ENCODE assay signal across 9 cellular contexts in the genomic region with DNA sequence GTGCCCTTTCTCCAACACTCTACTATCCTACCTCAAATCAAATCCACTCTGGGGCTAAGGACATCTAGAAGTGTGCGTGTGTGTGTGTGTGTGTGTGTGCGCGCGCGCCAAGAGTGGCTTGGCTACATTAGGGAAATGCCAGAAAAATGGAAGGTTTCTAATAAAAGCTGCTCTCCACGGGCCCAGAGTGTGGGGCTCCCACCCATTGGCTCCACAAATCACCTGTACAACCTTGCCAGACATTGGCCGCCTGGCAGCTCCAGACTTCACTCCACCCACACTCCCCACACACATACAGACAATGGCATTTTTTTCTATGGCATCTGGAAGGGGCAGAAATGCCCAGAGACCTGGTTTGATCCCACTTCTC. TPM values are rescaled to one million over a fixed set of nuclear protein-coding genes. Genes with fewer than 3 reads are reported as not detected.
DNase-seq lines count a peak whose midpoint lies in the region; ATAC-seq and TF ChIP-seq lines count a peak whose summit lies in the region.
"Had no signal": no experiment of that assay in that cellular context is flagged by ENCODE, and none has a peak within 500 bp of the region (broad histone marks: within the 10 kb centered on the region; RNA-seq: fewer than 3 reads in every experiment).

No MANE protein-coding gene starts in this region.

- peak overlapping the region; percentile 86 for H3K27ac ChIP-seq in ACC112 (ENCODE audit: low read depth, low read length)

- no peaks in the 10 kb centered on the region for H3K27me3 Mint-ChIP-seq in chondrocyte (ENCODE audit: low read depth)
- H3K27me3 Mint-ChIP-seq in naive thymus-derived CD8-positive, alpha-beta T cell = peaks cover 4 to 12% (median 6%) of the 10 kb centered on the region in 5 donors

- H2AFZ ChIP-seq in ACC112 (ENCODE audit: low read length, unreplicated experiment) = peak overlapping the region; percentile 98

- no peaks in the 10 kb centered on the region for H3K36me3 ChIP-seq in ACC112 (ENCODE audit: insufficient read depth, low read length)

- TF ChIP-seq EP300 in Ishikawa (IDR thresholded peaks at IDR 0.05; ENCODE audit: borderline replicate concordance) = no peak

- DNase-seq in chondrocyte (ENCODE audit: low spot score) (no peak), SKM-1 (lab: John Stamatoyannopoulos, UW; ENCODE audit: unreplicated experiment) (no peak)
- no peak for DNase-seq in naive thymus-derived CD8-positive, alpha-beta T cell
- DNase-seq: cerebellar nuclear complex had no signal

- no peak for TF ChIP-seq CTCF in chondrocyte (IDR thresholded peaks at IDR 0.05)

- H3K4me3 Mint-ChIP-seq in chondrocyte (ENCODE audit: unreplicated experiment) = peak overlapping the region; percentile 74
- peak overlapping the region; percentile 69 to 86 (median 81) for H3K4me3 Mint-ChIP-seq in naive thymus-derived CD8-positive, alpha-beta T cell

- H3K79me2 ChIP-seq in ACC112 (ENCODE audit: control insufficient read depth, insufficient read depth, low read length, unreplicated experiment) = no peaks in the 10 kb centered on the region

- H3K36me3 Mint-ChIP-seq in chondrocyte (ENCODE audit: low read depth) = no peaks in the 10 kb centered on the region
- H3K36me3 Mint-ChIP-seq in naive thymus-derived CD8-positive, alpha-beta T cell = no peaks in the 10 kb centered on the region

- H3K9me3 Mint-ChIP-seq in chondrocyte (ENCODE audit: low read depth) = no peaks in the 10 kb centered on the region
- no peaks in the 10 kb centered on the region for H3K9me3 Mint-ChIP-seq in naive thymus-derived CD8-positive, alpha-beta T cell

- peak in 1 of 2 donors; percentile 9 for ATAC-seq in naive thymus-derived CD8-positive, alpha-beta T cell
- ATAC-seq in GM18511 (IDR thresholded peaks at IDR 0.05; ENCODE audit: unreplicated experiment) (no peak), HG03442 (IDR thresholded peaks at IDR 0.05; ENCODE audit: unreplicated experiment) (no peak), HG03432 (IDR thresholded peaks at IDR 0.05; ENCODE audit: unreplicated experiment) (no peak)

- POLR2A ChIA-PET in naive thymus-derived CD8-positive, alpha-beta T cell (lab: Charles Lee) = interaction anchor here (0.6 to 1.5 kb wide), 2 partner anchors 34 to 48 kb away, joined by 3 read pairs; no protein-coding TSS in a partner anchor

- peaks cover 17% of the 10 kb centered on the region for H3K4me1 Mint-ChIP-seq in chondrocyte (ENCODE audit: low read depth)
- H3K4me1 Mint-ChIP-seq in naive thymus-derived CD8-positive, alpha-beta T cell = peaks cover 3 to 10% (median 9%) of the 10 kb centered on the region in 4 donors

- H3K27me3 ChIP-seq in ACC112 (ENCODE audit: insufficient read depth, low read length) = no peaks in the 10 kb centered on the region

- H3K27ac Mint-ChIP-seq in chondrocyte (ENCODE audit: unreplicated experiment) = peak overlapping the region; percentile 85
- H3K27ac Mint-ChIP-seq in naive thymus-derived CD8-positive, alpha-beta T cell = peak overlapping the region in 5 of 10 donors; percentile 5 to 64 (median 46)

- H3K4me3 ChIP-seq in ACC112 (ENCODE audit: low read depth, low read length) = peak overlapping the region; percentile 83

- TF ChIP-seq RAD21 in Ishikawa (IDR thresholded peaks at IDR 0.05; ENCODE audit: low read depth) = no peak

- peaks cover 6% of the 10 kb centered on the region for H3K4me1 ChIP-seq in ACC112 (ENCODE audit: control insufficient read depth, insufficient read depth, low read length, unreplicated experiment)

TF ChIP-seq in Ishikawa, 13 proteins besides CTCF, POLR2A, EP300 and RAD21:
- 0 out of 2 replicates have a peak, but pooled peaks have one; percentile 8 for TF ChIP-seq YY1 (IDR thresholded peaks at IDR 0.05; ENCODE audit: low read depth)
- TF ChIP-seq, protein P1, sequence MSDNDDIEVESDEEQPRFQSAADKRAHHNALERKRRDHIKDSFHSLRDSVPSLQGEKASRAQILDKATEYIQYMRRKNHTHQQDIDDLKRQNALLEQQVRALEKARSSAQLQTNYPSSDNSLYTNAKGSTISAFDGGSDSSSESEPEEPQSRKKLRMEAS (IDR thresholded peaks at IDR 0.05) = no peak

RNA-seq across cellular contexts. Expression of a gene that starts 30.3 kb away (rescaled TPM):
- total RNA-seq in chondrocyte = 0.36 TPM in 1 of 3 replicates, not detected in the others
- not detected for total RNA-seq in naive thymus-derived CD8-positive, alpha-beta T cell
- under 1 TPM; 0.25 to 0.62 (median 0.35) TPM for polyA plus RNA-seq in naive thymus-derived CD8-positive, alpha-beta T cell

RNA-seq across cellular contexts. Expression of a gene that starts 50.4 kb away (rescaled TPM):
- not detected in 3 replicates for total RNA-seq in chondrocyte
- total RNA-seq in naive thymus-derived CD8-positive, alpha-beta T cell = 10 to 100 TPM; 16.6 to 16.9 TPM
- polyA plus RNA-seq in naive thymus-derived CD8-positive, alpha-beta T cell = 10 to 100 TPM; 27.7 to 50.7 (median 48.4) TPM

RNA-seq across cellular contexts. Expression of a gene that starts 50.5 kb away (rescaled TPM):
- total RNA-seq in chondrocyte = not detected in 3 replicates
- 1 to 10 TPM; 4.7 to 7.0 TPM for total RNA-seq in naive thymus-derived CD8-positive, alpha-beta T cell
- polyA plus RNA-seq in naive thymus-derived CD8-positive, alpha-beta T cell = 10 to 100 TPM; 14.7 to 25.8 (median 17.1) TPM

Comparison
In these comparisons a context has a peak if more than half of its experiments do, and no peak if none do; other contexts are left out.
1. RNA of a gene that starts 50.4 kb away (total RNA-seq): 16.6 to 16.9 TPM in naive thymus-derived CD8-positive, alpha-beta T cell; not detected in chondrocyte; every median in the first group is over 10 times any median in the second.